30 cellular contexts compared by ENCODE assay signal in genomic region chr3:197464794-197465193, GRCh38.
DNase-seq lines count a peak whose midpoint lies in the region; ATAC-seq, FAIRE-seq and TF ChIP-seq lines count a peak whose summit lies in the region.
"Had no signal": no experiment of that assay in that cellular context is flagged by ENCODE, and none has a peak within 500 bp of the region (broad histone marks: within the 10 kb centered on the region; RNA-seq: fewer than 3 reads in every experiment).

No MANE protein-coding gene starts in this region.

- CTCF ChIA-PET in activated CD8-positive, alpha-beta memory T cell treated with anti-CD3 and anti-CD28 coated beads, Interleukin-2, amount 10 ng/mL, durations not matched to agents 7 days and 5 days (lab: Charles Lee), result no interaction called here

- 87% methylated on average over 9 of the region's 9 CpGs for WGBS in thyroid gland, 2 donors
- 92 to 96% methylated on average over 9 of the region's 9 CpGs for WGBS in pancreas, 2 donors

- H3K79me2 ChIP-seq in astrocyte (ENCODE audit: insufficient read depth, low read length), result no peaks in the 10 kb centered on the region

- DNase-seq in astrocyte (ENCODE audit: low read depth) (no peak), endothelial cell (ENCODE audit: low spot score) (no peak), nephron progenitor cell (no peak), thyroid gland (no peak), COR-L47 (lab: John Stamatoyannopoulos, UW) (no peak), NCI-H2171 treated with DMSO at 0.1 percent for 48 hours (lab: John Stamatoyannopoulos, UW) (no peak), pancreas (no peak)
- DNase-seq in activated CD8-positive, alpha-beta memory T cell treated with anti-CD3 and anti-CD28 coated beads, Interleukin-2, amount 10 ng/mL, durations not matched to agents 7 days and 5 days, result no peak
- DNase-seq: activated CD4-positive, alpha-beta T cell treated with anti-CD3 and anti-CD28 coated beads for 48 hours; activated T-cell treated with anti-CD3 and anti-CD28 coated beads, Interleukin-2, amount 50 U/mL, for 48 hours; H7; hypothalamus; immature natural killer cell; Karpas-422; left colon; NCI-H1417; NCI-H2029 treated with DMSO at 0.1 percent for 48 hours; NCI-H2227 treated with DMSO at 0.1 percent for 48 hours; NCI-H748 treated with DMSO at 0.1 percent for 48 hours; SHP77 treated with DMSO at 0.1 percent for 48 hours; sigmoid colon; substantia nigra; T1000 had no signal

- H3K4me3 Mint-ChIP-seq in astrocyte (ENCODE audit: unreplicated experiment), result no peak overlapping the region
- H3K4me3 Mint-ChIP-seq in endothelial cell (ENCODE audit: unreplicated experiment), result no peak overlapping the region
- no peak overlapping the region for H3K4me3 Mint-ChIP-seq in nephron progenitor cell
- no peak overlapping the region for H3K4me3 Mint-ChIP-seq in activated CD8-positive, alpha-beta memory T cell treated with anti-CD3 and anti-CD28 coated beads, Interleukin-2, amount 10 ng/mL, durations not matched to agents 7 days and 5 days
- H3K4me3 Mint-ChIP-seq: immature natural killer cell; stimulated activated memory B cell treated with anti-CD40 and anti-IgM and Interleukin-4, amounts not matched to agents 10 μg/mL and 1 μg/mL and 100 μg/mL, for 72 hours had no signal

- TF ChIP-seq POLR2A in thyroid gland (IDR thresholded peaks at IDR 0.05), result no peak

- H3K27me3 ChIP-seq in astrocyte (ENCODE audit: insufficient read depth, low read length) (no peaks in the 10 kb centered on the region), thyroid gland (no peaks in the 10 kb centered on the region), pancreas (no peaks in the 10 kb centered on the region)
- H3K27me3 ChIP-seq: BLaER1 treated with 17β-estradiol and CSF1 and Interleukin-3, amounts not matched to agents 10 nM and 100 nM; gastroesophageal sphincter; sigmoid colon had no signal

- H3K9ac ChIP-seq in astrocyte (ENCODE audit: low read length), result no peak overlapping the region
- H3K9ac ChIP-seq: BLaER1 treated with 17β-estradiol and CSF1 and Interleukin-3, amounts not matched to agents 10 nM and 100 nM had no signal

- H3K36me3 Mint-ChIP-seq in astrocyte (ENCODE audit: low read depth, unreplicated experiment) (no peaks in the 10 kb centered on the region), endothelial cell (ENCODE audit: low read depth, unreplicated experiment) (no peaks in the 10 kb centered on the region), nephron progenitor cell (ENCODE audit: low read depth) (no peaks in the 10 kb centered on the region)
- H3K36me3 Mint-ChIP-seq in activated CD8-positive, alpha-beta memory T cell treated with anti-CD3 and anti-CD28 coated beads, Interleukin-2, amount 10 ng/mL, durations not matched to agents 7 days and 5 days, result peaks cover 4% of the 10 kb centered on the region
- H3K36me3 Mint-ChIP-seq: immature natural killer cell; stimulated activated memory B cell treated with anti-CD40 and anti-IgM and Interleukin-4, amounts not matched to agents 10 μg/mL and 1 μg/mL and 100 μg/mL, for 72 hours had no signal

- H3K27me3 Mint-ChIP-seq in astrocyte (ENCODE audit: low read depth, unreplicated experiment) (no peaks in the 10 kb centered on the region), endothelial cell (ENCODE audit: unreplicated experiment) (no peaks in the 10 kb centered on the region), nephron progenitor cell (ENCODE audit: low read depth, poor library complexity) (peaks cover 7% of the 10 kb centered on the region)
- H3K27me3 Mint-ChIP-seq in activated CD8-positive, alpha-beta memory T cell treated with anti-CD3 and anti-CD28 coated beads, Interleukin-2, amount 10 ng/mL, durations not matched to agents 7 days and 5 days, result peaks cover 66% of the 10 kb centered on the region

- no peaks in the 10 kb centered on the region for H4K20me1 ChIP-seq in astrocyte (ENCODE audit: insufficient read depth, low read length)
- H4K20me1 ChIP-seq: BLaER1 treated with 17β-estradiol and CSF1 and Interleukin-3, amounts not matched to agents 10 nM and 100 nM had no signal

- no peak overlapping the region for H3K4me3 ChIP-seq in astrocyte (ENCODE audit: insufficient read depth, low read depth, low read length)
- no peak overlapping the region for H3K4me3 ChIP-seq in thyroid gland (replicated peaks in 1 of 3)
- H3K4me3 ChIP-seq in pancreas, result no peak overlapping the region
- H3K4me3 ChIP-seq: BLaER1 treated with 17β-estradiol and CSF1 and Interleukin-3, amounts not matched to agents 10 nM and 100 nM; gastroesophageal sphincter; prostate gland; sigmoid colon had no signal

- peaks cover 31% of the 10 kb centered on the region for H3K4me1 ChIP-seq in astrocyte (ENCODE audit: insufficient read depth, low read length)
- H3K4me1 ChIP-seq in thyroid gland, result peaks cover 7 to 11% of the 10 kb centered on the region in 2 donors
- H3K4me1 ChIP-seq in pancreas, result peaks cover 0 to 19% (median 0%) of the 10 kb centered on the region in 3 donors
- H3K4me1 ChIP-seq: prostate gland had no signal

- no peaks in the 10 kb centered on the region for H3K36me3 ChIP-seq in astrocyte (ENCODE audit: insufficient read depth, low read length)
- no peaks in the 10 kb centered on the region for H3K36me3 ChIP-seq in thyroid gland
- no peaks in the 10 kb centered on the region for H3K36me3 ChIP-seq in pancreas
- H3K36me3 ChIP-seq: BLaER1 treated with 17β-estradiol and CSF1 and Interleukin-3, amounts not matched to agents 10 nM and 100 nM; gastroesophageal sphincter; neutrophil; prostate gland; sigmoid colon had no signal

- H3K4me2 ChIP-seq in astrocyte (ENCODE audit: low read length), result no peak overlapping the region
- H3K4me2 ChIP-seq: BLaER1 treated with 17β-estradiol and CSF1 and Interleukin-3, amounts not matched to agents 10 nM and 100 nM had no signal

- no peak for TF ChIP-seq CTCF in astrocyte (IDR thresholded peaks at IDR 0.05; ENCODE audit: insufficient read depth, low read depth, low read length)
- TF ChIP-seq CTCF in endothelial cell (IDR thresholded peaks at IDR 0.05; ENCODE audit: unreplicated experiment), result no peak
- no peak for TF ChIP-seq CTCF in nephron progenitor cell (IDR thresholded peaks at IDR 0.05)
- TF ChIP-seq CTCF in thyroid gland (IDR thresholded peaks at IDR 0.05), result no peak
- TF ChIP-seq CTCF in pancreas (IDR thresholded peaks at IDR 0.05), result no peak

- intact Hi-C loops in thyroid gland (cut with DNase I) (no loop called here), pancreas (cut with DNase I) (no loop called here)

- H3K4me1 Mint-ChIP-seq in astrocyte (ENCODE audit: low read depth, unreplicated experiment) (peaks cover 41% of the 10 kb centered on the region), endothelial cell (ENCODE audit: unreplicated experiment) (peaks cover 30% of the 10 kb centered on the region), nephron progenitor cell (peaks cover 53% of the 10 kb centered on the region)
- peaks cover 2% of the 10 kb centered on the region for H3K4me1 Mint-ChIP-seq in activated CD8-positive, alpha-beta memory T cell treated with anti-CD3 and anti-CD28 coated beads, Interleukin-2, amount 10 ng/mL, durations not matched to agents 7 days and 5 days
- H3K4me1 Mint-ChIP-seq: immature natural killer cell; stimulated activated memory B cell treated with anti-CD40 and anti-IgM and Interleukin-4, amounts not matched to agents 10 μg/mL and 1 μg/mL and 100 μg/mL, for 72 hours had no signal

- ATAC-seq in activated CD8-positive, alpha-beta memory T cell treated with anti-CD3 and anti-CD28 coated beads, Interleukin-2, amount 10 ng/mL, durations not matched to agents 7 days and 5 days, result no peak
- ATAC-seq in pancreas, result no peak
- ATAC-seq: gastroesophageal sphincter; left colon; Panc1; stimulated activated memory B cell treated with anti-CD40 and anti-IgM and Interleukin-4, amounts not matched to agents 10 μg/mL and 1 μg/mL and 100 μg/mL, for 72 hours had no signal

- FAIRE-seq in astrocyte (lab: Jason Lieb, UNC), result no peak
- no peak for FAIRE-seq in pancreas (lab: Jason Lieb, UNC)

- H3K9me3 ChIP-seq in astrocyte (ENCODE audit: insufficient read depth, low read depth, low read length) (no peaks in the 10 kb centered on the region), thyroid gland (no peaks in the 10 kb centered on the region), pancreas (no peaks in the 10 kb centered on the region)
- H3K9me3 ChIP-seq: gastroesophageal sphincter, neutrophil, prostate gland, sigmoid colon had no signal

- H3K27ac Mint-ChIP-seq in astrocyte (ENCODE audit: unreplicated experiment) (peak overlapping the region; percentile 53), endothelial cell (ENCODE audit: unreplicated experiment) (peak overlapping the region; percentile 66), nephron progenitor cell (peak overlapping the region; percentile 43)
- no peak overlapping the region for H3K27ac Mint-ChIP-seq in activated CD8-positive, alpha-beta memory T cell treated with anti-CD3 and anti-CD28 coated beads, Interleukin-2, amount 10 ng/mL, durations not matched to agents 7 days and 5 days
- H3K27ac Mint-ChIP-seq: immature natural killer cell; stimulated activated memory B cell treated with anti-CD40 and anti-IgM and Interleukin-4, amounts not matched to agents 10 μg/mL and 1 μg/mL and 100 μg/mL, for 72 hours had no signal

- H3K27ac ChIP-seq in astrocyte (ENCODE audit: low read depth, low read length), result peak overlapping the region; percentile 7
- peak overlapping the region in 2 of 3 donors; percentile 20 to 35 for H3K27ac ChIP-seq in thyroid gland
- no peak overlapping the region for H3K27ac ChIP-seq in pancreas
- H3K27ac ChIP-seq: BLaER1 treated with 17β-estradiol and CSF1 and Interleukin-3, amounts not matched to agents 10 nM and 100 nM; gastroesophageal sphincter; neutrophil; prostate gland; sigmoid colon; VCaP had no signal

- peak overlapping the region; percentile 12 for H2AFZ ChIP-seq in astrocyte (ENCODE audit: low read depth, low read length)

- no peaks in the 10 kb centered on the region for H3K9me3 Mint-ChIP-seq in astrocyte (ENCODE audit: unreplicated experiment)
- H3K9me3 Mint-ChIP-seq in endothelial cell (ENCODE audit: unreplicated experiment), result no peaks in the 10 kb centered on the region
- no peaks in the 10 kb centered on the region for H3K9me3 Mint-ChIP-seq in nephron progenitor cell
- H3K9me3 Mint-ChIP-seq in activated CD8-positive, alpha-beta memory T cell treated with anti-CD3 and anti-CD28 coated beads, Interleukin-2, amount 10 ng/mL, durations not matched to agents 7 days and 5 days (ENCODE audit: low read depth), result peaks cover 10% of the 10 kb centered on the region
- H3K9me3 Mint-ChIP-seq: immature natural killer cell; stimulated activated memory B cell treated with anti-CD40 and anti-IgM and Interleukin-4, amounts not matched to agents 10 μg/mL and 1 μg/mL and 100 μg/mL, for 72 hours had no signal

Comparison
In these comparisons a context has a peak if more than half of its experiments do, and no peak if none do; other contexts are left out.
1. H3K27ac ChIP-seq: peak in astrocyte (single experiment) and thyroid gland (2 of 3); none in pancreas (0 of 4).